ENCODE assay signal across 19 cellular contexts in the genomic region with DNA sequence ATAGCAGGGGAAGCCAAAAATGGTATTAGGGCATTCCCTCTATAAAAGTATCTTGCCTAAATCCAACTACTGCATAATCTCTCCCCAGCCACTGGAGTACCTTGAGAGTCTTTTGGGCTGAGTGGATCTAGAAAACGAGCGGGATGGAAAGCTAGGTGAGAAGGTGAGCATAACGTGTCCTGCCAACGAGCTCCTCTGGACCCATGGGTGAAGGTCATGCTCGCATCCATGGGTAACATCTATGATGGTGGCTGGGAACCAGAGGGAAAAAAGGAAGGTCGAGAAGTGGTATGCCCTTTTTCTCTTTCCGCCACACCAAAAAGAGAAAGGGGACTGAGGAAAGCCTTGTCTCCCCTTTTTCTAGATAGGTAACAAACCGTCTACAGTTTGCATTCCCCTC.
DNase-seq lines count a peak whose midpoint lies in the region; ATAC-seq, FAIRE-seq and TF ChIP-seq lines count a peak whose summit lies in the region.
"Had no signal": no experiment of that assay in that cellular context is flagged by ENCODE, and none has a peak within 500 bp of the region (broad histone marks: within the 10 kb centered on the region; RNA-seq: fewer than 3 reads in every experiment).

No MANE protein-coding gene starts in this region.

- no peak overlapping the region for H4K5ac ChIP-seq in H1 (ENCODE audit: insufficient read length, low read depth, low read length)

- no peak overlapping the region for H2BK15ac ChIP-seq in H1 (ENCODE audit: low read length)
- no peak overlapping the region for H2BK15ac ChIP-seq in neuronal stem cell (ENCODE audit: low read length)

- H3K23ac ChIP-seq in H1 (ENCODE audit: insufficient read length) (no peak overlapping the region), neuronal stem cell (ENCODE audit: low read depth, low read length, poor library complexity) (no peak overlapping the region)

- H3F3A ChIP-seq in SK-N-SH (replicated peaks; ENCODE audit: insufficient read depth) = no peaks in the 10 kb centered on the region

- no peak overlapping the region for H2BK120ac ChIP-seq in H1 (replicated peaks; ENCODE audit: low read depth, low read length)
- no peak overlapping the region for H2BK120ac ChIP-seq in neuronal stem cell (ENCODE audit: low read depth, low read length)

- H2BK5ac ChIP-seq in H1 (ENCODE audit: low read depth, low read length) (no peak overlapping the region), neuronal stem cell (ENCODE audit: low read length) (no peak overlapping the region)

- DNase-seq in SK-N-SH (peak; percentile 2), NB4 (ENCODE audit: low read depth) (peak; percentile 33), H1 (ENCODE audit: low read depth in 1 of 2, low spot score in 2 of 2) (peak in 1 of 2 experiments; percentile 41), neuronal stem cell (ENCODE audit: low spot score) (peak; percentile 2), NCI-H2171 treated with DMSO at 0.1 percent for 48 hours (lab: John Stamatoyannopoulos, UW) (no peak), islet precursor cell (no peak)
- DNase-seq: activated CD4-positive, alpha-beta T cell treated with anti-CD3 and anti-CD28 coated beads for 4 hours; central memory CD4-positive, alpha-beta T cell; kidney; NCI-H1436 treated with DMSO at 0.1 percent for 48 hours; stimulated activated naive CD8-positive, alpha-beta T cell treated with anti-CD3 and anti-CD28 coated beads, Interleukin-15, Interleukin-2, amounts not matched to agents 100 U/mL and 50 U/mL, for 24 hours; T1000; upper lobe of left lung had no signal

- H4K20me1 ChIP-seq in SK-N-SH (ENCODE audit: insufficient read depth) (no peaks in the 10 kb centered on the region), H1 (replicated peaks in 1 of 2; ENCODE audit: control insufficient read depth in 1 of 2, insufficient read depth in 2 of 2, low read length in 2 of 2) (no peaks in the 10 kb centered on the region)

- H3K56ac ChIP-seq in H1 (replicated peaks; ENCODE audit: insufficient read length, low read depth, low read length) = no peak overlapping the region

- no peak overlapping the region for H2BK20ac ChIP-seq in H1 (ENCODE audit: low read length)

- CTCF ChIA-PET in SK-N-SH (lab: Yijun Ruan, JAX) = no interaction called here
- CTCF ChIA-PET in H1 (lab: Charles Lee; ENCODE audit: partially characterized antibody) = no interaction called here

- H3K4me1 ChIP-seq in SK-N-SH (ENCODE audit: control insufficient read depth in 1 of 2, insufficient read depth in 2 of 2, low read depth in 1 of 2, low read length in 1 of 2) = no peaks in the 10 kb centered on the region
- no peaks in the 10 kb centered on the region for H3K4me1 ChIP-seq in H1 (replicated peaks in 1 of 4; ENCODE audit: control insufficient read depth in 3 of 4, insufficient read depth in 4 of 4, low read length in 3 of 4)
- H3K4me1 ChIP-seq in neuronal stem cell (ENCODE audit: control insufficient read depth in 2 of 2, insufficient read depth in 1 of 2, low read depth in 1 of 2, low read length in 2 of 2) = no peaks in the 10 kb centered on the region
- H3K4me1 ChIP-seq: A549, neural progenitor cell, SJSA1, upper lobe of left lung had no signal

- H3K36me3 ChIP-seq in SK-N-SH (replicated peaks in 1 of 2; ENCODE audit: control insufficient read depth in 1 of 2, insufficient read depth in 2 of 2, low read length in 1 of 2) (no peaks in the 10 kb centered on the region), H1 (ENCODE audit: control insufficient read depth in 2 of 4, insufficient read depth in 4 of 4, low read length in 3 of 4) (no peaks in the 10 kb centered on the region), neuronal stem cell (replicated peaks in 1 of 2; ENCODE audit: control insufficient read depth in 2 of 2, insufficient read depth in 2 of 2, low read length in 2 of 2) (no peaks in the 10 kb centered on the region)
- H3K36me3 ChIP-seq: neural progenitor cell, SJSA1, upper lobe of left lung had no signal

- ATAC-seq in SK-N-SH treated with all-trans-retinoic acid at 6 μM for 48 hours = no peak
- no peak for ATAC-seq in HG02759 (IDR thresholded peaks at IDR 0.05; ENCODE audit: unreplicated experiment)
- ATAC-seq: A549; stimulated activated naive CD8-positive, alpha-beta T cell treated with anti-CD3 and anti-CD28 coated beads, Interleukin-15, Interleukin-2, amounts not matched to agents 100 U/mL and 50 U/mL, for 24 hours had no signal

- no peaks in the 10 kb centered on the region for H3K79me1 ChIP-seq in H1 (ENCODE audit: low read depth, low read length)
- H3K79me1 ChIP-seq in neuronal stem cell (ENCODE audit: low read depth, low read length) = no peaks in the 10 kb centered on the region

- no peak overlapping the region for H2AFZ ChIP-seq in SK-N-SH (ENCODE audit: low read depth)
- no peak overlapping the region for H2AFZ ChIP-seq in H1 (ENCODE audit: low read length)
- H2AFZ ChIP-seq in neuronal stem cell (ENCODE audit: low read length) = no peak overlapping the region
- H2AFZ ChIP-seq: neural progenitor cell had no signal

- H3K9me3 ChIP-seq in SK-N-SH (0 out of 2 replicates have a peak, but pooled peaks cover 3% of the 10 kb centered on the region), H1 (ENCODE audit: insufficient read depth in 2 of 2, low read depth in 1 of 2, low read length in 1 of 2) (peaks cover 47 to 58% of the 10 kb centered on the region in 2 experiments), neuronal stem cell (replicated peaks in 1 of 2; ENCODE audit: control insufficient read depth in 2 of 2, insufficient read depth in 1 of 2, low read depth in 1 of 2, low read length in 2 of 2) (peaks cover 13 to 25% of the 10 kb centered on the region in 2 donors)

- no peak for TF ChIP-seq RAD21 in SK-N-SH (IDR thresholded peaks at IDR 0.05; ENCODE audit: low read length)
- TF ChIP-seq RAD21 in H1 (IDR thresholded peaks at IDR 0.05 in 1 of 2, conservative IDR thresholded peaks at IDR 0.05 in 1 of 2; ENCODE audit: low read depth in 2 of 2, low read length in 2 of 2) = no peak

- no peak overlapping the region for H3K4ac ChIP-seq in H1 (replicated peaks; ENCODE audit: insufficient read length, low read depth, low read length)
- no peak overlapping the region for H3K4ac ChIP-seq in neuronal stem cell (ENCODE audit: low read length)

- TF ChIP-seq CTCF in SK-N-SH (IDR thresholded peaks at IDR 0.05) = no peak
- TF ChIP-seq CTCF in NB4 (IDR thresholded peaks at IDR 0.05; ENCODE audit: low read depth, low read length) = no peak
- TF ChIP-seq CTCF in H1 (IDR thresholded peaks at IDR 0.05; ENCODE audit: control extremely low read depth in 1 of 3, insufficient read depth in 1 of 3, low read depth in 1 of 3, low read length in 3 of 3) = no peak

- H3K27me3 ChIP-seq in SK-N-SH (ENCODE audit: insufficient read depth) (no peaks in the 10 kb centered on the region), H1 (replicated peaks in 1 of 4; ENCODE audit: control insufficient read depth in 3 of 4, extremely low read depth in 1 of 4, insufficient read depth in 3 of 4, low read length in 3 of 4) (no peaks in the 10 kb centered on the region), neuronal stem cell (ENCODE audit: control insufficient read depth in 3 of 3, insufficient read depth in 3 of 3, low read depth in 1 of 3, low read length in 3 of 3) (no peaks in the 10 kb centered on the region)
- H3K27me3 ChIP-seq: neural progenitor cell, SJSA1, upper lobe of left lung had no signal

- H2AK5ac ChIP-seq in H1 (ENCODE audit: low read depth, low read length) = no peak overlapping the region
- H2AK5ac ChIP-seq in neuronal stem cell (ENCODE audit: low read depth, low read length) = no peak overlapping the region

- TF ChIP-seq EP300 in SK-N-SH (IDR thresholded peaks at IDR 0.05; ENCODE audit: borderline replicate concordance in 1 of 2, low read depth in 1 of 2, low read length in 1 of 2) (no peak), H1 (IDR thresholded peaks at IDR 0.05; ENCODE audit: borderline replicate concordance in 1 of 2, low read depth in 2 of 2, low read length in 2 of 2) (no peak)

- H2BK12ac ChIP-seq in H1 (ENCODE audit: low read depth, low read length) (no peak overlapping the region), neuronal stem cell (ENCODE audit: low read length) (no peak overlapping the region)

- H4K8ac ChIP-seq in H1 (ENCODE audit: extremely low read depth, insufficient read depth, low read length) = no peak overlapping the region
- no peak overlapping the region for H4K8ac ChIP-seq in neuronal stem cell (ENCODE audit: low read depth, low read length)

- no peak overlapping the region for H3K27ac ChIP-seq in SK-N-SH (ENCODE audit: low read depth in 2 of 2, low read length in 1 of 2)
- no peak overlapping the region for H3K27ac ChIP-seq in H1 (ENCODE audit: low read depth, low read length)
- no peak overlapping the region for H3K27ac ChIP-seq in neuronal stem cell (replicated peaks; ENCODE audit: low read length)
- H3K27ac ChIP-seq: A549, neural progenitor cell, SJSA1, upper lobe of left lung had no signal

- H3K4me2 ChIP-seq in SK-N-SH = no peak overlapping the region
- H3K4me2 ChIP-seq in H1 (ENCODE audit: insufficient read depth in 1 of 2, low read depth in 2 of 2, low read length in 2 of 2) = no peak overlapping the region
- no peak overlapping the region for H3K4me2 ChIP-seq in neuronal stem cell (ENCODE audit: insufficient read depth, low read length, poor library complexity, severe bottlenecking)
- H3K4me2 ChIP-seq: A549, neural progenitor cell had no signal

- TF ChIP-seq POLR2A in NB4 (IDR thresholded peaks at IDR 0.05; ENCODE audit: extremely low read depth, insufficient read length) (no peak), H1 (IDR thresholded peaks at IDR 0.05; ENCODE audit: control extremely low read depth in 1 of 2, low read depth in 2 of 2, low read length in 2 of 2) (no peak)

- H3K4me3 ChIP-seq in SK-N-SH (ENCODE audit: low read depth in 2 of 2, low read length in 1 of 2) (no peak overlapping the region), NB4 (ENCODE audit: low read depth, low read length) (no peak overlapping the region), H1 (ENCODE audit: extremely low read depth in 1 of 4, insufficient read depth in 2 of 4, low read depth in 3 of 4, low read length in 4 of 4) (no peak overlapping the region), neuronal stem cell (ENCODE audit: low read length in 2 of 2) (no peak overlapping the region)
- H3K4me3 ChIP-seq: A549, neural progenitor cell, SJSA1, upper lobe of left lung had no signal

- POLR2A ChIA-PET in SK-N-SH (lab: Yijun Ruan, JAX) = no interaction called here
- POLR2A ChIA-PET in H1 (lab: Charles Lee; ENCODE audit: partially characterized antibody) = no interaction called here

- H3K14ac ChIP-seq in H1 (ENCODE audit: insufficient read length) = no peak overlapping the region
- no peak overlapping the region for H3K14ac ChIP-seq in neuronal stem cell (ENCODE audit: low read length)

- H4K91ac ChIP-seq in H1 (replicated peaks; ENCODE audit: insufficient read length, low read length) (no peak overlapping the region), neuronal stem cell (ENCODE audit: low read depth, low read length, poor library complexity) (no peak overlapping the region)

- no peaks in the 10 kb centered on the region for H3K9me2 ChIP-seq in SK-N-SH

- H3K18ac ChIP-seq in H1 (ENCODE audit: extremely low read depth, low read length) (no peak overlapping the region), neuronal stem cell (ENCODE audit: low read length) (no peak overlapping the region)

- H3K23me2 ChIP-seq in H1 (ENCODE audit: low read depth, low read length) = no peaks in the 10 kb centered on the region

- WGBS in SK-N-SH (ENCODE audit: low lambda C conversion rate) = 9% methylated on average over 8 of the region's 8 CpGs
- 48% methylated on average over 7 of the region's 8 CpGs; no CpG with 5 or more reads in 1 of the 2 experiments for WGBS in H1 (ENCODE audit: extremely low coverage in 1 of 2, insufficient coverage in 1 of 2, insufficient read length in 1 of 2, insufficient replicate concordance in 2 of 2, low coverage in 1 of 2, low lambda C conversion rate in 2 of 2, missing lambda C conversion rate in 1 of 2), 2 experiments
- WGBS in neuronal stem cell (ENCODE audit: extremely low coverage in 2 of 2, insufficient read length in 2 of 2, insufficient replicate concordance in 1 of 2), 2 donors = no CpG with 5 or more reads among the region's 8 CpGs

- FAIRE-seq in H1 (lab: Jason Lieb, UNC) = no peak
- FAIRE-seq: A549, GM12891, kidney had no signal

- H3K9ac ChIP-seq in SK-N-SH (no peak overlapping the region), H1 (replicated peaks in 1 of 4; ENCODE audit: extremely low read depth in 1 of 4, low read depth in 3 of 4, low read length in 3 of 4) (no peak overlapping the region), neuronal stem cell (ENCODE audit: low read depth, low read length, poor library complexity) (no peak overlapping the region)
- H3K9ac ChIP-seq: neural progenitor cell had no signal

- H3K79me2 ChIP-seq in SK-N-SH (ENCODE audit: insufficient read depth) (no peaks in the 10 kb centered on the region), H1 (ENCODE audit: control insufficient read depth in 1 of 2, insufficient read depth in 2 of 2, low read length in 2 of 2) (no peaks in the 10 kb centered on the region)

Comparison
In these comparisons a context has a peak if more than half of its experiments do, and no peak if none do; other contexts are left out.
1. DNase-seq: peak in SK-N-SH (single experiment), NB4 (single experiment) and neuronal stem cell (single experiment); none in NCI-H2171 treated with DMSO at 0.1 percent for 48 hours (single experiment) and islet precursor cell (single experiment).
2. Of the 17 proteins assayed by ChIP-seq in both H1 and SK-N-SH: peak only in H1: TCF12; only in SK-N-SH: none; in both: none; in neither: 16.